ENCODE assay signal across 8 cellular contexts in the genomic region with DNA sequence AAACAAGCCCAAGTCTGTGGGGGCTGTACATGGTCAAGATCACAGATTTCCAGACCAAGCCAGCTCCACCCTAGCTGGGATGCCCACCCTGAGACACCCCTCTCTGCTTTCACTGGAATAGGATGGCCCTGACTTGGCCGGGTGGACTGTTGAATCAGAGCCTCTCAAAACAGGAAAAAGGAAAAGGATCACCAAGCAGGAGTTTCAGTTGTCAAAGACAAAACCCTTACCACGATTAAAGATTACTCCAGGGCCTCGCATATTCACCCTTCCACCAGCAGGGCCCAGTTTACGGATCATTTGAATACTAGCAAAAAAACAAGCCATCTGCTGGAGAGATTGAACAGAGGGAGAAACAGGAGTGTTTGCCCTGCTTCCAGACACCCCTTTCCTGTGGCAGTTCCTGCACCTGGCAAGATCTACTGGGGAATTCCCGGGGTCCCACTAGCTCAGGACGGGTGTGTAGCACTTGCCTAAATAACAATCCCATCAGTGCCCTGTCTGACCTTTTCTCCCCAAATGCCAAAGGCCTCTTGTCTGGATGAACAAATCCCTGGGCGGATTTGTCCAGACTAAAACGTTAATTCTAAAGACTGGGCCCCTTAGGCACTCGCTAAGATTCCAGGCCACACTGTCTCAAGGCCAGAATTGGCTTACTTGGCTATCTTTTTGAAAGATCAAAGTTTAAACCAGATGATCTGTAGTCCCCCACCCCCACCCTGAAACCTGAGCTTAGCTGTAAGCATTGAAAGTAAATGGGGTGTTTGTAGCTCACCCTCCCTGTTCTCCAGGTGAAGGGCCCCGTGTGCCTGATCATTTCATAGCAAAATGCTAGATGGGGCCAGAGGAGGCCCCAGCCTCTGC. TPM values are rescaled to one million over a fixed set of nuclear protein-coding genes. Genes with fewer than 3 reads are reported as not detected.
DNase-seq lines count a peak whose midpoint lies in the region; ATAC-seq and TF ChIP-seq lines count a peak whose summit lies in the region.

No MANE protein-coding gene starts in this region.

- H3K27ac Mint-ChIP-seq in T-helper 1 cell treated with Interleukin-12 subunit alpha and Interleukin-12 subunit beta and Interleukin-4 antibody, amounts not matched to agents 30 μg/mL and 1 μg/mL, for 36 hours, result peak overlapping the region; percentile 88
- H3K27ac Mint-ChIP-seq in brain (peak overlapping the region; percentile 65 to 96 (median 87)), type B pancreatic cell (peak overlapping the region; percentile 100)

- H3K27me3 Mint-ChIP-seq in T-helper 1 cell treated with Interleukin-12 subunit alpha and Interleukin-12 subunit beta and Interleukin-4 antibody, amounts not matched to agents 30 μg/mL and 1 μg/mL, for 36 hours (ENCODE audit: low read depth), result no peaks in the 10 kb centered on the region
- H3K27me3 Mint-ChIP-seq in brain, result no peaks in the 10 kb centered on the region
- no peaks in the 10 kb centered on the region for H3K27me3 Mint-ChIP-seq in type B pancreatic cell

- H3K4me3 Mint-ChIP-seq in T-helper 1 cell treated with Interleukin-12 subunit alpha and Interleukin-12 subunit beta and Interleukin-4 antibody, amounts not matched to agents 30 μg/mL and 1 μg/mL, for 36 hours, result peak overlapping the region; percentile 17
- H3K4me3 Mint-ChIP-seq in brain (peak overlapping the region in 1 of 5 experiments; percentile 35), type B pancreatic cell (peak overlapping the region; percentile 73)

- peaks cover 4% of the 10 kb centered on the region for H3K9me3 Mint-ChIP-seq in T-helper 1 cell treated with Interleukin-12 subunit alpha and Interleukin-12 subunit beta and Interleukin-4 antibody, amounts not matched to agents 30 μg/mL and 1 μg/mL, for 36 hours
- H3K9me3 Mint-ChIP-seq in brain, result peaks cover 0 to 18% (median 0%) of the 10 kb centered on the region in 5 experiments
- H3K9me3 Mint-ChIP-seq in type B pancreatic cell, result peaks cover 16% of the 10 kb centered on the region

- H3K4me1 Mint-ChIP-seq in T-helper 1 cell treated with Interleukin-12 subunit alpha and Interleukin-12 subunit beta and Interleukin-4 antibody, amounts not matched to agents 30 μg/mL and 1 μg/mL, for 36 hours (ENCODE audit: low read depth), result peaks cover 67% of the 10 kb centered on the region
- peaks cover 50% of the 10 kb centered on the region for H3K4me1 Mint-ChIP-seq in brain
- H3K4me1 Mint-ChIP-seq in type B pancreatic cell (ENCODE audit: unreplicated experiment), result peaks cover 67% of the 10 kb centered on the region

- no peak for DNase-seq in T-helper 1 cell
- DNase-seq in NCI-H226, result peak; percentile 39
- DNase-seq in left lobe of liver (ENCODE audit: low spot score), result no peak
- no peak for DNase-seq in type B pancreatic cell (ENCODE audit: extremely low spot score, unreplicated experiment)

- TF ChIP-seq CTCF in brain (conservative IDR thresholded peaks at IDR 0.05), result peak; percentile 47 to 52
- TF ChIP-seq CTCF in type B pancreatic cell (conservative IDR thresholded peaks at IDR 0.05), result peak; percentile 71

- peaks cover 28% of the 10 kb centered on the region for H3K36me3 Mint-ChIP-seq in T-helper 1 cell treated with Interleukin-12 subunit alpha and Interleukin-12 subunit beta and Interleukin-4 antibody, amounts not matched to agents 30 μg/mL and 1 μg/mL, for 36 hours (ENCODE audit: low read depth)
- H3K36me3 Mint-ChIP-seq in brain (peaks cover 66% of the 10 kb centered on the region), type B pancreatic cell (peaks cover 42% of the 10 kb centered on the region)

- peak; percentile 24 for ATAC-seq in left lobe of liver
- ATAC-seq in HG03354 (IDR thresholded peaks at IDR 0.05; ENCODE audit: poor library complexity, severe bottlenecking, unreplicated experiment), result no peak
- ATAC-seq in HG03045 (IDR thresholded peaks at IDR 0.05; ENCODE audit: unreplicated experiment), result no peak

RNA-seq across cellular contexts. Expression of a gene that starts 38.4 kb away (rescaled TPM):
- polyA plus RNA-seq in brain (ENCODE audit: insufficient read depth, low read depth, low replicate concordance), result 379 TPM
- 156 TPM for total RNA-seq in left lobe of liver
- total RNA-seq in type B pancreatic cell (ENCODE audit: low replicate concordance), result 475 and 776 TPM in 2 replicates

RNA-seq across cellular contexts. Expression of a gene that starts 58.4 kb away (rescaled TPM):
- 0.44 TPM for polyA plus RNA-seq in brain (ENCODE audit: insufficient read depth, low read depth, low replicate concordance)
- total RNA-seq in left lobe of liver (30.9 TPM), type B pancreatic cell (ENCODE audit: low replicate concordance) (3.0 and 4.5 TPM in 2 replicates)
